Comparison of ENCODE assay signal across 21 cellular contexts in genomic region chr10:97866524-97867219, GRCh38. TPM values are rescaled to one million over a fixed set of nuclear protein-coding genes. Genes with fewer than 3 reads are reported as not detected.
"Had no signal": no experiment of that assay in that cellular context is flagged by ENCODE, and none has a peak within 500 bp of the region (broad histone marks: within the 10 kb centered on the region; RNA-seq: fewer than 3 reads in every experiment).

No MANE protein-coding gene starts in this region.

- H3K27me3 ChIP-seq: ascending aorta, breast epithelium had no signal

- H3K4me3 Mint-ChIP-seq: activated CD4-positive, alpha-beta T cell treated with anti-CD3 and anti-CD28 coated beads, Interleukin-2, amount 10 ng/mL, durations not matched to agents 24 days and 14 days; activated CD8-positive, alpha-beta T cell treated with anti-CD3 and anti-CD28 coated beads, Interleukin-2, amount 10 ng/mL, durations not matched to agents 7 days and 5 days; activated T-cell treated with anti-CD3 and anti-CD28 coated beads, Interleukin-2, amount 50 U/mL, for 24 hours; memory B cell; nephron progenitor cell had no signal

- H3K27ac Mint-ChIP-seq: activated CD8-positive, alpha-beta T cell treated with anti-CD3 and anti-CD28 coated beads, Interleukin-2, amount 10 ng/mL, durations not matched to agents 7 days and 5 days; activated T-cell treated with anti-CD3 and anti-CD28 coated beads, Interleukin-2, amount 50 U/mL, for 24 hours; memory B cell had no signal

- DNase-seq: activated CD4-positive, alpha-beta T cell treated with anti-CD3 and anti-CD28 coated beads, Interleukin-2, amount 10 ng/mL, durations not matched to agents 24 days and 14 days; activated CD8-positive, alpha-beta T cell treated with anti-CD3 and anti-CD28 coated beads, Interleukin-2, amount 10 ng/mL, durations not matched to agents 7 days and 5 days; activated naive CD4-positive, alpha-beta T cell treated with anti-CD3 and anti-CD28 coated beads, Interleukin-2, amount 50 U/mL, for 16 hours; activated T-cell treated with anti-CD3 and anti-CD28 coated beads, Interleukin-2, amount 50 U/mL, for 24 hours; cerebellar nuclear complex; cortex of kidney; effector CD4-positive, alpha-beta T cell; heart right ventricle; nephron progenitor cell; psoas muscle; right cardiac atrium; small intestine; stimulated activated CD4-positive, alpha-beta T cell treated with anti-CD3 and anti-CD28 coated beads, Interleukin-4, amount 100 ng/mL, for 1 hour; stomach; SW 1271; trophoblast cell had no signal

- H3K4me3 ChIP-seq: ascending aorta, breast epithelium, esophagus muscularis mucosa, heart right ventricle, psoas muscle, stomach had no signal

- H3K27me3 Mint-ChIP-seq: activated T-cell treated with anti-CD3 and anti-CD28 coated beads, Interleukin-2, amount 50 U/mL, for 24 hours had no signal

- H3K36me3 Mint-ChIP-seq: memory B cell had no signal

- H3K27ac ChIP-seq: ascending aorta, breast epithelium, esophagus muscularis mucosa, heart right ventricle, psoas muscle, stomach had no signal

- H3K9me3 ChIP-seq: ascending aorta, breast epithelium, esophagus muscularis mucosa, heart right ventricle, psoas muscle, stomach had no signal

- H3K36me3 ChIP-seq: ascending aorta, breast epithelium, esophagus muscularis mucosa, heart right ventricle, stomach had no signal

- H3K9me3 Mint-ChIP-seq: activated CD4-positive, alpha-beta T cell treated with anti-CD3 and anti-CD28 coated beads, Interleukin-2, amount 10 ng/mL, durations not matched to agents 24 days and 14 days; activated T-cell treated with anti-CD3 and anti-CD28 coated beads, Interleukin-2, amount 50 U/mL, for 24 hours; memory B cell; nephron progenitor cell had no signal

- FAIRE-seq: endothelial cell of umbilical vein, small intestine had no signal

- ATAC-seq: activated CD8-positive, alpha-beta T cell treated with anti-CD3 and anti-CD28 coated beads, Interleukin-2, amount 10 ng/mL, durations not matched to agents 7 days and 5 days; heart right ventricle; psoas muscle; right cardiac atrium had no signal

RNA-seq across cellular contexts. Expression of gene GOLGA7B, which starts 17.0 kb away (rescaled TPM):
- total RNA-seq: endothelial cell of umbilical vein had no signal
